In genomic region chr14:102545461-102546265, GRCh38 we compare ENCODE assay signal across 1 cellular context.
TF ChIP-seq lines count a peak whose summit lies in the region.

No MANE protein-coding gene starts in this region.

TF ChIP-seq in HepG2, 621 proteins besides CTCF, POLR2A, EP300 and RAD21 (continued from another document and continues in another):
- TF ChIP-seq ERF (CRISPR knock-in tag; IDR thresholded peaks at IDR 0.05) (peak; percentile 14; the same call in 1 of the 2 replicates), ZNF432 (CRISPR knock-in tag; IDR thresholded peaks at IDR 0.05; ENCODE audit: borderline replicate concordance) (no peak), ZBTB44 (CRISPR knock-in tag; IDR thresholded peaks at IDR 0.05) (no peak), NFE2L1 (CRISPR knock-in tag; IDR thresholded peaks at IDR 0.05; ENCODE audit: borderline replicate concordance) (no peak), KMT2A (CRISPR knock-in tag; IDR thresholded peaks at IDR 0.05) (no peak; the same call in 1 of the 2 replicates), ZNF644 (CRISPR knock-in tag; IDR thresholded peaks at IDR 0.05; ENCODE audit: low read depth) (0 out of 2 replicates have a peak, but pooled peaks have one; percentile 22), MBNL3 (CRISPR knock-in tag; conservative IDR thresholded peaks at IDR 0.05) (no peak), IRF2 (CRISPR knock-in tag; IDR thresholded peaks at IDR 0.05) (no peak), ONECUT2 (CRISPR knock-in tag; IDR thresholded peaks at IDR 0.05) (no peak), ZSCAN21 (CRISPR knock-in tag; IDR thresholded peaks at IDR 0.05; ENCODE audit: borderline replicate concordance) (no peak), ZNF138 (CRISPR knock-in tag; IDR thresholded peaks at IDR 0.05; ENCODE audit: low read depth) (no peak), PTBP1 (IDR thresholded peaks at IDR 0.05; ENCODE audit: low read depth, low read length, poor library complexity, severe bottlenecking) (no peak), ZBED4 (CRISPR knock-in tag; IDR thresholded peaks at IDR 0.05; ENCODE audit: borderline replicate concordance) (no peak), ZNF839 (CRISPR knock-in tag; IDR thresholded peaks at IDR 0.05; ENCODE audit: borderline replicate concordance) (no peak), ZFP36 (IDR thresholded peaks at IDR 0.05; ENCODE audit: borderline replicate concordance, low read depth, low read length, partially characterized antibody) (no peak), NCOA1 (CRISPR knock-in tag; IDR thresholded peaks at IDR 0.05) (peak; percentile 66; the same call in 1 of the 2 replicates), ZNF205 (CRISPR knock-in tag; IDR thresholded peaks at IDR 0.05) (peak; percentile 73; the same call in 1 of the 2 replicates), MEF2D (CRISPR knock-in tag; IDR thresholded peaks at IDR 0.05) (peak; percentile 12; the same call in 1 of the 2 replicates), ZBTB42 (CRISPR knock-in tag; IDR thresholded peaks at IDR 0.05) (no peak), GLMP (CRISPR knock-in tag; IDR thresholded peaks at IDR 0.05; ENCODE audit: borderline replicate concordance) (no peak), MZF1 (CRISPR knock-in tag; IDR thresholded peaks at IDR 0.05; ENCODE audit: borderline replicate concordance) (no peak), NFYB (CRISPR knock-in tag; IDR thresholded peaks at IDR 0.05) (no peak), ZKSCAN1 (IDR thresholded peaks at IDR 0.05; ENCODE audit: low read length) (no peak), ZNF251 (CRISPR knock-in tag; IDR thresholded peaks at IDR 0.05) (no peak), CENPBD1 (CRISPR knock-in tag; IDR thresholded peaks at IDR 0.05; ENCODE audit: borderline replicate concordance, low read depth) (no peak), PHB2 (IDR thresholded peaks at IDR 0.05; ENCODE audit: partially characterized antibody) (no peak), RAD51 (IDR thresholded peaks at IDR 0.05; ENCODE audit: borderline replicate concordance) (no peak), KLF9 (CRISPR knock-in tag; IDR thresholded peaks at IDR 0.05; ENCODE audit: low read depth) (no peak), ZNF567 (CRISPR knock-in tag; IDR thresholded peaks at IDR 0.05; ENCODE audit: borderline replicate concordance) (no peak), TP53 (CRISPR knock-in tag; conservative IDR thresholded peaks at IDR 0.05) (no peak), RXRB (CRISPR knock-in tag; IDR thresholded peaks at IDR 0.05; ENCODE audit: borderline replicate concordance) (no peak), JUN (CRISPR knock-in tag; IDR thresholded peaks at IDR 0.05) (no peak), ZBTB4 (CRISPR knock-in tag; IDR thresholded peaks at IDR 0.05; ENCODE audit: borderline replicate concordance) (no peak; the same call in 1 of the 2 replicates), ZNF124 (CRISPR knock-in tag; IDR thresholded peaks at IDR 0.05) (no peak), ZBTB38 (CRISPR knock-in tag; IDR thresholded peaks at IDR 0.05) (no peak), CSRNP1 (CRISPR knock-in tag; IDR thresholded peaks at IDR 0.05) (no peak), SETDB1 (CRISPR knock-in tag; IDR thresholded peaks at IDR 0.05; ENCODE audit: borderline replicate concordance) (no peak), ZHX2 (IDR thresholded peaks at IDR 0.05; ENCODE audit: low read depth) (no peak), ZHX2 (CRISPR knock-in tag; IDR thresholded peaks at IDR 0.05; ENCODE audit: borderline replicate concordance) (no peak), ZSCAN20 (CRISPR knock-in tag; IDR thresholded peaks at IDR 0.05; ENCODE audit: borderline replicate concordance) (no peak), MED1 (CRISPR knock-in tag; IDR thresholded peaks at IDR 0.05) (0 out of 2 replicates have a peak, but pooled peaks have one; percentile 31), POLR2G (IDR thresholded peaks at IDR 0.05; ENCODE audit: low read depth, low read length) (peak; percentile 70), ZFP91 (CRISPR knock-in tag; IDR thresholded peaks at IDR 0.05; ENCODE audit: borderline replicate concordance) (peak; percentile 63)
